ENCODE assay signal across 8 cellular contexts in the genomic region with DNA sequence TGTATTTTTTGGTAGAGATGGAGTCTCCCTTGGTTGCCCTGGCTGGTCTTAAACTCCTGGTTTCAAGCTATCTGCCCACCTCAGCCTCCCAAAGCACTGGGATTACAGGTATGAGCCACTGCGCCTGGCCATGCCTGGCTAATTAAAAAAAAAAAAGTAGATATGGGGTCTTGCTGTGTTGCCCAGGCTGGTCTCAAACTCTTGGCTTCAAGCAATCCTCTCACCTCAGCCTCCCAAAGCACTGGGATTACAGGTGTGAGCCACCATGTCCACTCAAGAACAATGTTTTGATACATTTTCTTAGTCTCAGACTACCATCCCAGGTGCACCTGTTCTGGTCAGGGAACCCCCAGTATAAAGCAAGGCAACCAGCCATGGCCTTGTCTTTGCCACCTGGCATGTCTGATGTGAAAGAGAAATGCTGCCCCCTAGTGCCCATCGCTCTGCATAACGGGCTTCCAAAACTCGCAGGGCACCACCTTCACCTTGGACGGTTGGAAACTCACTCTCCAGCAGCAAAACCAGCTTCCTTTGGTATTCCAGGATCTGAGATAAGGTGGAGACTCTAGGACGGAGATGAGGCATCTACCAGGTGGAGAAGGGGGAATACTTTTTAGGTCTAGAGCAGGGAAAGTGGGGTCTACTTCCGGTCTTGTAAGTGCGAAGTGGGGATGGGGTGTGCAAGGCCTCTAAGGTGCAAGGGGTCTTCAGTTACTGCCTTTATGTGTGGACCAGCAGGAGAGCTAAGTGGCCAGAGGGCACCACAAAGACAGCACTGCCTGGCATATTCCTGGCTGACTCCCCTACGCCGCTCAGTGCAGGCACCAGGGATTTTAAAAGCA. TPM values are rescaled to one million over a fixed set of nuclear protein-coding genes. Genes with fewer than 3 reads are reported as not detected.
DNase-seq lines count a peak whose midpoint lies in the region; TF ChIP-seq lines count a peak whose summit lies in the region.

No MANE protein-coding gene starts in this region.

- peaks cover 7 to 20% (median 16%) of the 10 kb centered on the region in 3 donors for H3K27me3 Mint-ChIP-seq in CD14-positive monocyte (ENCODE audit: low read depth in 3 of 3)

- no peaks in the 10 kb centered on the region for H3K4me1 ChIP-seq in neutrophil (ENCODE audit: control insufficient read depth in 1 of 2, insufficient read depth in 1 of 2, low read depth in 1 of 2, low read length in 1 of 2)
- peaks cover 12 to 14% of the 10 kb centered on the region in 2 donors for H3K4me1 ChIP-seq in thyroid gland

- intact Hi-C loops in CD14-positive monocyte (cut with micrococcal nuclease): loop anchor here in 1 of 2 donors (2.0 kb wide), 1 partner anchor 185 kb away; no protein-coding TSS in a partner anchor
- intact Hi-C loops in thyroid gland (cut with DNase I): loop anchor here (5.0 kb wide), 1 partner anchor 185 kb away; no protein-coding TSS in a partner anchor

- H3K4me3 ChIP-seq in fibroblast of villous mesenchyme (ENCODE audit: low read depth, low read length) (no peak overlapping the region), neutrophil (ENCODE audit: low read depth in 1 of 2, low read length in 1 of 2) (no peak overlapping the region), thyroid gland (replicated peaks in 1 of 3) (no peak overlapping the region)

- H3K36me3 ChIP-seq in neutrophil (no peaks in the 10 kb centered on the region), thyroid gland (no peaks in the 10 kb centered on the region)

- H3K4me3 Mint-ChIP-seq in CD14-positive monocyte: no peak overlapping the region

- no peak overlapping the region for H3K27ac ChIP-seq in neutrophil
- no peak overlapping the region for H3K27ac ChIP-seq in thyroid gland

- peak overlapping the region in 1 of 7 donors; percentile 34 for H3K27ac Mint-ChIP-seq in CD14-positive monocyte

- WGBS in thyroid gland, 2 donors: 60 to 63% methylated on average over 10 of the region's 10 CpGs

- no peaks in the 10 kb centered on the region for H3K9me3 ChIP-seq in neutrophil
- H3K9me3 ChIP-seq in thyroid gland: no peaks in the 10 kb centered on the region

- peaks cover 0 to 3% (median 0%) of the 10 kb centered on the region in 7 donors for H3K9me3 Mint-ChIP-seq in CD14-positive monocyte

- TF ChIP-seq CTCF in CD14-positive monocyte (IDR thresholded peaks at IDR 0.05): peak; percentile 70
- peak; percentile 90 for TF ChIP-seq CTCF in fibroblast of villous mesenchyme (IDR thresholded peaks at IDR 0.05; ENCODE audit: insufficient read depth, low read depth, low read length)
- TF ChIP-seq CTCF in neutrophil (IDR thresholded peaks at IDR 0.05): peak; percentile 74
- TF ChIP-seq CTCF in thyroid gland (IDR thresholded peaks at IDR 0.05): peak; percentile 74 to 92 (median 82)

- no peaks in the 10 kb centered on the region for H3K4me1 Mint-ChIP-seq in CD14-positive monocyte

- no peak for TF ChIP-seq POLR2A in thyroid gland (IDR thresholded peaks at IDR 0.05)

- DNase-seq in CD14-positive monocyte (ENCODE audit: low spot score) (no peak), GM19240 (ENCODE audit: insufficient read length, low spot score) (peak; percentile 81), HuH-7 (ENCODE audit: low spot score) (peak; percentile 77), RKO (ENCODE audit: low spot score) (peak; percentile 60), fibroblast of villous mesenchyme (ENCODE audit: low read depth) (peak; percentile 78), thyroid gland (peak; percentile 78 to 79)
- DNase-seq in activated T-helper 1 cell treated with anti-CD3 and anti-CD28 coated beads, Interleukin-2, amount 50 U/mL, for 16 hours (ENCODE audit: low read depth in 1 of 2, low spot score in 1 of 2): peak; percentile 60 to 64

- no peaks in the 10 kb centered on the region for H3K36me3 Mint-ChIP-seq in CD14-positive monocyte

- H3K27me3 ChIP-seq in neutrophil: peaks cover 38% of the 10 kb centered on the region
- H3K27me3 ChIP-seq in thyroid gland: no peaks in the 10 kb centered on the region

RNA-seq across cellular contexts. Expression of a gene that starts 47.7 kb away (rescaled TPM):
- polyA plus RNA-seq in CD14-positive monocyte: not detected
- total RNA-seq in fibroblast of villous mesenchyme: 84.4 and 133 TPM in 2 replicates
- 10 to 100 TPM; 12.3 to 33.3 (median 26.2) TPM for total RNA-seq in thyroid gland
